Comparison of ENCODE assay signal across 20 cellular contexts in the genomic region with DNA sequence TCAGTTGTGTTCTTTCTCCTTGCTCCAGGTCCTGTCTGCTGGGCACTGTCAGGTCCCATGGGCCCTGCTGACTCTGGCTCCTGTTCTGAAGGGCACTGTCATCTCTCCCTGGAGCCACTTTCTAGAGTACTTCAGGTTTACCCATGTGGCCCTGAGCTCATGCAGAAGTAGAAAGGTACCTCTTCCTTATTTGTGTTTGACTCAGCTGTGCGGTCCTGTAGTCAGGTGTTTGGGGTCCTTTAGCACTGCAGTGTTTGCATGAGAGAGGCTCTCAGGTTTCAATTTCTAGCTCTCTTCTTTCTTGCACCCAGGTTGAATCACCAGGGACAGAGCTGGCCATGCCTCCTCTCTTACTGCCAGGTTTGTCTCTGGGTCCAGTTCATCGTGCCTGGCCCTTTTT.
DNase-seq lines count a peak whose midpoint lies in the region; ATAC-seq, FAIRE-seq and TF ChIP-seq lines count a peak whose summit lies in the region.
"Had no signal": no experiment of that assay in that cellular context is flagged by ENCODE, and none has a peak within 500 bp of the region (broad histone marks: within the 10 kb centered on the region; RNA-seq: fewer than 3 reads in every experiment).

No MANE protein-coding gene starts in this region.

- intact Hi-C loops in GM12878 (cut with micrococcal nuclease; ENCODE audit: unreplicated experiment) (no loop called here), posterior cingulate gyrus (cut with DNase I) (no loop called here)

- no peaks in the 10 kb centered on the region; a peak in 1 of 4 replicates for H3K27me3 ChIP-seq in GM12878 (replicated peaks in 1 of 2; ENCODE audit: control insufficient read depth in 2 of 2, insufficient read depth in 2 of 2, low read length in 1 of 2)
- H3K27me3 ChIP-seq: cardiac muscle cell, heart left ventricle had no signal

- H3K36me3 ChIP-seq in GM12878 (ENCODE audit: control insufficient read depth in 2 of 2, insufficient read depth in 2 of 2, low read length in 1 of 2), result no peaks in the 10 kb centered on the region
- H3K36me3 ChIP-seq: cardiac muscle cell, heart left ventricle had no signal

- no peak for TF ChIP-seq EP300 in GM12878 (IDR thresholded peaks at IDR 0.05; ENCODE audit: borderline replicate concordance in 1 of 2, control insufficient read depth in 1 of 2, low read depth in 2 of 2, low read length in 2 of 2)

- H3K27ac ChIP-seq in GM12878 (ENCODE audit: control insufficient read depth, insufficient read depth), result no peak overlapping the region
- H3K27ac ChIP-seq: cardiac muscle cell, heart left ventricle had no signal

- no peak for TF ChIP-seq RAD21 in GM12878 (IDR thresholded peaks at IDR 0.05; ENCODE audit: insufficient read depth, low read depth, low read length)

- DNase-seq in GM12865 (ENCODE audit: low read depth) (peak; percentile 30), GM12878 (ENCODE audit: low read depth, low spot score) (no peak), posterior cingulate gyrus (no peak), NCI-H2171 treated with DMSO at 0.1 percent for 48 hours (lab: John Stamatoyannopoulos, UW) (no peak)
- DNase-seq: activated CD4-positive, alpha-beta T cell treated with anti-CD3 and anti-CD28 coated beads, Interleukin-2, amount 50 U/mL, for 1 hour; activated naive CD4-positive, alpha-beta T cell; amygdala; dermis blood vessel endothelial cell; DMS79 treated with DMSO at 0.1 percent for 48 hours; heart left ventricle; NCI-H1105; NCI-H82; nephron progenitor cell had no signal

- no peak for FAIRE-seq in GM12878 (lab: Jason Lieb, UNC)
- FAIRE-seq: endothelial cell of umbilical vein, H1, HepG2 had no signal

- H3K4me2 ChIP-seq in GM12878 (ENCODE audit: control insufficient read depth, insufficient read depth), result no peak overlapping the region

- no peaks in the 10 kb centered on the region; the same call in 1 of the 2 replicates for H4K20me1 ChIP-seq in GM12878 (ENCODE audit: control insufficient read depth, insufficient read depth)

- in situ Hi-C loops in GM12878 (cut with MboI), result no loop called here

- BruUV-seq in GM12878 (replicated peaks; lab: Mats Ljungman, UMichigan), result no TSS peak

- H3K79me2 ChIP-seq in GM12878 (ENCODE audit: control insufficient read depth, insufficient read depth, low read length), result no peaks in the 10 kb centered on the region

- SMC1A ChIA-PET in GM12878 (lab: Charles Lee; ENCODE audit: uncharacterized antibody, unreplicated experiment), result interaction anchor here (0.8 to 1.1 kb wide), 2 partner anchors 15 to 114 kb away, joined by 3 read pairs; no protein-coding TSS in a partner anchor

- TF ChIP-seq POLR2A in GM12878 (IDR thresholded peaks at IDR 0.05; ENCODE audit: low read depth, low read length), result no peak

- WGBS in GM12878 (ENCODE audit: insufficient coverage, insufficient replicate concordance, low lambda C conversion rate, missing lambda C conversion rate), result 5% methylated on average over 2 of the region's 2 CpGs

- POLR2A ChIA-PET in GM12878 (lab: Charles Lee), result no interaction called here

- RAD21 ChIA-PET in GM12878 (lab: Charles Lee; ENCODE audit: unreplicated experiment), result interaction anchor here (1.2 to 2.2 kb wide), 2 partner anchors 9 to 164 kb away, joined by 3 to 8 read pairs; no protein-coding TSS in a partner anchor

- H3K9ac ChIP-seq in GM12878 (ENCODE audit: control insufficient read depth, insufficient read depth, low read length), result no peak overlapping the region

- H3K9me3 ChIP-seq in GM12878 (replicated peaks; ENCODE audit: control insufficient read depth, insufficient read depth, low read length), result no peaks in the 10 kb centered on the region
- H3K9me3 ChIP-seq: heart left ventricle had no signal

- H3K4me1 ChIP-seq in GM12878 (ENCODE audit: control insufficient read depth, insufficient read depth, low read length), result no peaks in the 10 kb centered on the region; the same call in 1 of the 2 replicates
- H3K4me1 ChIP-seq: heart left ventricle had no signal

- ATAC-seq in GM21447 (IDR thresholded peaks at IDR 0.05; ENCODE audit: unreplicated experiment) (peak; percentile 61), HG03095 (IDR thresholded peaks at IDR 0.05; ENCODE audit: unreplicated experiment) (peak; percentile 60), GM12878 (peak; percentile 66), GM21737 (IDR thresholded peaks at IDR 0.05; ENCODE audit: unreplicated experiment) (no peak)
- ATAC-seq: heart left ventricle, HepG2 had no signal

- TF ChIP-seq CTCF in GM12865 (IDR thresholded peaks at IDR 0.05; ENCODE audit: insufficient read depth, low read depth, low read length, missing control alignments) (no peak), GM12878 (IDR thresholded peaks at IDR 0.05 in 2 of 3, conservative IDR thresholded peaks at IDR 0.05 in 1 of 3; ENCODE audit: control insufficient read depth in 2 of 3, extremely low read depth in 1 of 3, insufficient read depth in 1 of 3, low read depth in 3 of 3, low read length in 3 of 3) (no peak)

- CTCF ChIA-PET in GM12878 (lab: Yijun Ruan, JAX), result interaction anchor here (0.8 kb wide), 1 partner anchor 13 kb away, joined by 3 read pairs; no protein-coding TSS in a partner anchor

- no peak overlapping the region for H3K4me3 ChIP-seq in GM12865 (ENCODE audit: low read depth, low read length)
- H3K4me3 ChIP-seq in GM12878, result no peak overlapping the region
- H3K4me3 ChIP-seq: cardiac muscle cell, heart left ventricle had no signal

- no peak overlapping the region; the same call in 1 of the 2 replicates for H2AFZ ChIP-seq in GM12878 (ENCODE audit: control insufficient read depth, low read depth, low read length)

TF ChIP-seq in GM12878, 131 proteins besides CTCF, POLR2A, EP300 and RAD21 (continues in another document):
- TF ChIP-seq PAX8 (IDR thresholded peaks at IDR 0.05) (no peak), TCF3 (IDR thresholded peaks at IDR 0.05; ENCODE audit: borderline replicate concordance, insufficient read depth, low read depth, low read length) (no peak), SIX5 (IDR thresholded peaks at IDR 0.05; ENCODE audit: low read depth, low read length, severe bottlenecking) (no peak), CEBPB (IDR thresholded peaks at IDR 0.05; ENCODE audit: borderline replicate concordance in 1 of 2, low read depth in 2 of 2, low read length in 2 of 2) (no peak), CBX3 (IDR thresholded peaks at IDR 0.05; ENCODE audit: borderline replicate concordance, low read depth) (no peak), MYC (IDR thresholded peaks at IDR 0.05; ENCODE audit: insufficient read depth, insufficient read length, insufficient replicate concordance, low read length, severe bottlenecking) (no peak), BHLHE40 (IDR thresholded peaks at IDR 0.05; ENCODE audit: borderline replicate concordance in 1 of 2, low read depth in 2 of 2, low read length in 1 of 2) (no peak), MAX (IDR thresholded peaks at IDR 0.05; ENCODE audit: low read depth, low read length) (no peak), MTA2 (IDR thresholded peaks at IDR 0.05; ENCODE audit: low read depth) (no peak), KDM1A (IDR thresholded peaks at IDR 0.05; ENCODE audit: borderline replicate concordance) (no peak), SMARCA5 (IDR thresholded peaks at IDR 0.05) (no peak), MEF2A (IDR thresholded peaks at IDR 0.05; ENCODE audit: insufficient read depth, low read depth, low read length) (no peak)
- TF ChIP-seq, protein P1, sequence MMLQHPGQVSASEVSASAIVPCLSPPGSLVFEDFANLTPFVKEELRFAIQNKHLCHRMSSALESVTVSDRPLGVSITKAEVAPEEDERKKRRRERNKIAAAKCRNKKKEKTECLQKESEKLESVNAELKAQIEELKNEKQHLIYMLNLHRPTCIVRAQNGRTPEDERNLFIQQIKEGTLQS (IDR thresholded peaks at IDR 0.05; ENCODE audit: borderline replicate concordance, extremely low read depth, low read depth, low read length), result no peak
- TF ChIP-seq, protein P2, sequence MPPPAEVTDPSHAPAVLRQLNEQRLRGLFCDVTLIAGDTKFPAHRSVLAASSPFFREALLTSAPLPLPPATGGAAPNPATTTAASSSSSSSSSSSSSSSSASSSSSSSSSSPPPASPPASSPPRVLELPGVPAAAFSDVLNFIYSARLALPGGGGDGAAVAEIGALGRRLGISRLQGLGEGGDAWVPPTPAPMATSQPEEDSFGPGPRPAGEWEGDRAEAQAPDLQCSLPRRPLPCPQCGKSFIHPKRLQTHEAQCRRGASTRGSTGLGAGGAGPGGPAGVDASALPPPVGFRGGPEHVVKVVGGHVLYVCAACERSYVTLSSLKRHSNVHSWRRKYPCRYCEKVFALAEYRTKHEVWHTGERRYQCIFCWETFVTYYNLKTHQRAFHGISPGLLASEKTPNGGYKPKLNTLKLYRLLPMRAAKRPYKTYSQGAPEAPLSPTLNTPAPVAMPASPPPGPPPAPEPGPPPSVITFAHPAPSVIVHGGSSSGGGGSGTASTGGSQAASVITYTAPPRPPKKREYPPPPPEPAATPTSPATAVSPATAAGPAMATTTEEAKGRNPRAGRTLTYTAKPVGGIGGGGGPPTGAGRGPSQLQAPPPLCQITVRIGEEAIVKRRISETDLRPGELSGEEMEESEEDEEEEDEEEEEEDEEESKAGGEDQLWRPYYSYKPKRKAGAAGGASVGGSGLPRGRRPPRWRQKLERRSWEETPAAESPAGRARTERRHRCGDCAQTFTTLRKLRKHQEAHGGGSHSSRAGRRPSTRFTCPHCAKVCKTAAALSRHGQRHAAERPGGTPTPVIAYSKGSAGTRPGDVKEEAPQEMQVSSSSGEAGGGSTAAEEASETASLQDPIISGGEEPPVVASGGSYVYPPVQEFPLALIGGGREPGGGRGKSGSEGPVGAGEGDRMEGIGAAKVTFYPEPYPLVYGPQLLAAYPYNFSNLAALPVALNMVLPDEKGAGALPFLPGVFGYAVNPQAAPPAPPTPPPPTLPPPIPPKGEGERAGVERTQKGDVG (CRISPR knock-in tag; IDR thresholded peaks at IDR 0.05), result no peak
